ENCODE assay signal across 17 cellular contexts in the genomic region with DNA sequence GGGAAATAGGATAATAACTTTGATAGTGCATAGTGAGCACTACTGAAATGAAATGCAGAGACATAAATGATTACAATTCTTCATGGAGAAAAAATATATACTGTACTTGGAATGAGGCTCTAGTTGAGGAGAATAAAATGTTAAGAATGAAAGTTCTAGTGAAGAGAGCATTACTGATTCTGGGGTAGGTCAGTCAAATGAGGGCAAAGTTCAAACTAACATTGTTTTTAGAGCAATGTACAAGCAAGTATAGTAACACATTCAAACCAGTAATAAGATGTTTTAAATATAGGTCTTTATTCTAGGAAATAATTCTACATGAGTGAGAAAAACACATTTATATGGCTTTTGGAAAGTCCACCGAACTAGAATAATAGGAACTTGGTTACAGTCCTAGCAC.
DNase-seq lines count a peak whose midpoint lies in the region; ATAC-seq and TF ChIP-seq lines count a peak whose summit lies in the region.
"Had no signal": no experiment of that assay in that cellular context is flagged by ENCODE, and none has a peak within 500 bp of the region (broad histone marks: within the 10 kb centered on the region; RNA-seq: fewer than 3 reads in every experiment).

No MANE protein-coding gene starts in this region.

- no peak overlapping the region for H3K4me2 ChIP-seq in OCI-LY7 (ENCODE audit: low read length)

- no peaks in the 10 kb centered on the region for H3K27me3 Mint-ChIP-seq in MCF 10A (ENCODE audit: insufficient read depth, unreplicated experiment)
- H3K27me3 Mint-ChIP-seq in activated T-helper 2 cell treated with anti-CD3 and anti-CD28 coated beads, Interferon-gamma antibody, Interleukin-2, Interleukin-4, amounts not matched to agents 10 μg/mL and 5 μg/mL and 100 μg/mL, durations not matched to agents 14 hours and 24 hours and 36 hours (ENCODE audit: low read depth), result no peaks in the 10 kb centered on the region
- H3K27me3 Mint-ChIP-seq: activated CD8-positive, alpha-beta T cell treated with anti-CD3 and anti-CD28 coated beads for 36 hours; CD4-positive, alpha-beta memory T cell had no signal

- H3K4me1 ChIP-seq in breast epithelium, result peaks cover 0 to 4% of the 10 kb centered on the region in 2 donors
- H3K4me1 ChIP-seq in right lobe of liver, result peaks cover 0 to 20% (median 5%) of the 10 kb centered on the region in 4 donors
- H3K4me1 ChIP-seq in OCI-LY7 (ENCODE audit: insufficient read depth, low read length, poor library complexity, severe bottlenecking), result no peaks in the 10 kb centered on the region
- H3K4me1 ChIP-seq: gastrocnemius medialis had no signal

- TF ChIP-seq POLR2A in breast epithelium (IDR thresholded peaks at IDR 0.05) (no peak), right lobe of liver (IDR thresholded peaks at IDR 0.05) (no peak)

- H3K36me3 Mint-ChIP-seq in MCF 10A (ENCODE audit: insufficient read depth, unreplicated experiment), result peaks cover 19% of the 10 kb centered on the region
- peaks cover 78% of the 10 kb centered on the region for H3K36me3 Mint-ChIP-seq in activated T-helper 2 cell treated with anti-CD3 and anti-CD28 coated beads, Interferon-gamma antibody, Interleukin-2, Interleukin-4, amounts not matched to agents 10 μg/mL and 5 μg/mL and 100 μg/mL, durations not matched to agents 14 hours and 24 hours and 36 hours (ENCODE audit: low read depth)

- no peak for DNase-seq in MCF 10A (ENCODE audit: unreplicated experiment)
- DNase-seq in breast epithelium (ENCODE audit: low spot score in 2 of 2), result no peak
- no peak for DNase-seq in activated T-helper 2 cell treated with anti-CD3 and anti-CD28 coated beads, Interferon-gamma antibody, Interleukin-2, Interleukin-4, amounts not matched to agents 10 μg/mL and 5 μg/mL and 100 μg/mL, durations not matched to agents 14 hours and 24 hours and 36 hours (ENCODE audit: low spot score)
- DNase-seq in right lobe of liver, result no peak
- no peak for DNase-seq in OCI-LY7 (ENCODE audit: low spot score)
- no peak for DNase-seq in medulla oblongata (ENCODE audit: extremely low spot score)
- no peak for DNase-seq in stimulated activated naive CD4-positive, alpha-beta T cell treated with Interleukin-2 at 50 U/mL for 16 hours (lab: John Stamatoyannopoulos, UW)
- no peak for DNase-seq in dorsolateral prefrontal cortex
- DNase-seq: activated CD8-positive, alpha-beta T cell treated with anti-CD3 and anti-CD28 coated beads for 36 hours; CD4-positive, alpha-beta memory T cell; erythroblast; gastrocnemius medialis; Kasumi-1; NCI-H1105 treated with DMSO at 0.1 percent for 48 hours; NCI-H2107; NCI-H510A treated with DMSO at 0.1 percent for 48 hours had no signal

- TF ChIP-seq CTCF in MCF 10A (IDR thresholded peaks at IDR 0.05; ENCODE audit: unreplicated experiment), result no peak
- no peak for TF ChIP-seq CTCF in breast epithelium (IDR thresholded peaks at IDR 0.05)
- no peak for TF ChIP-seq CTCF in right lobe of liver (IDR thresholded peaks at IDR 0.05)
- no peak for TF ChIP-seq CTCF in OCI-LY7 (conservative IDR thresholded peaks at IDR 0.05; ENCODE audit: low read length)
- TF ChIP-seq CTCF in dorsolateral prefrontal cortex (IDR thresholded peaks at IDR 0.05 in 54 of 56, conservative IDR thresholded peaks at IDR 0.05 in 2 of 56; ENCODE audit: low read depth in 1 of 56, partially characterized antibody in 56 of 56), result no peak

- peak overlapping the region; percentile 89 for H3K27ac Mint-ChIP-seq in MCF 10A (ENCODE audit: low read depth, unreplicated experiment)
- H3K27ac Mint-ChIP-seq in activated T-helper 2 cell treated with anti-CD3 and anti-CD28 coated beads, Interferon-gamma antibody, Interleukin-2, Interleukin-4, amounts not matched to agents 10 μg/mL and 5 μg/mL and 100 μg/mL, durations not matched to agents 14 hours and 24 hours and 36 hours, result peak overlapping the region; percentile 61
- H3K27ac Mint-ChIP-seq: activated CD8-positive, alpha-beta T cell treated with anti-CD3 and anti-CD28 coated beads for 36 hours had no signal

- H3K36me3 ChIP-seq in breast epithelium, result no peaks in the 10 kb centered on the region
- H3K36me3 ChIP-seq in right lobe of liver, result no peaks in the 10 kb centered on the region
- peaks cover 4% of the 10 kb centered on the region; the same call in 1 of the 2 replicates for H3K36me3 ChIP-seq in OCI-LY7 (ENCODE audit: insufficient read depth, low read length)
- H3K36me3 ChIP-seq: gastrocnemius medialis, thoracic aorta had no signal

- H3K4me1 Mint-ChIP-seq in MCF 10A (ENCODE audit: insufficient read depth, unreplicated experiment), result peaks cover 50% of the 10 kb centered on the region
- H3K4me1 Mint-ChIP-seq in activated T-helper 2 cell treated with anti-CD3 and anti-CD28 coated beads, Interferon-gamma antibody, Interleukin-2, Interleukin-4, amounts not matched to agents 10 μg/mL and 5 μg/mL and 100 μg/mL, durations not matched to agents 14 hours and 24 hours and 36 hours (ENCODE audit: low read depth), result peaks cover 53% of the 10 kb centered on the region

- CTCF ChIA-PET in MCF 10A (lab: Yijun Ruan, JAX) (no interaction called here), OCI-LY7 (lab: Charles Lee; ENCODE audit: unreplicated experiment) (no interaction called here)

- H3K27me3 ChIP-seq in breast epithelium (no peaks in the 10 kb centered on the region), right lobe of liver (no peaks in the 10 kb centered on the region), dorsolateral prefrontal cortex (no peaks in the 10 kb centered on the region)
- H3K27me3 ChIP-seq: gastrocnemius medialis had no signal

- WGBS in right lobe of liver (ENCODE audit: insufficient coverage, low coverage, low lambda C conversion rate, missing lambda C conversion rate), result 50% methylated on average over 1 of the region's 1 CpG

- H3K9me2 ChIP-seq in OCI-LY7 (ENCODE audit: insufficient read depth, low read length), result no peaks in the 10 kb centered on the region

- no peaks in the 10 kb centered on the region for H3K9me3 Mint-ChIP-seq in MCF 10A (ENCODE audit: unreplicated experiment)
- peaks cover 5% of the 10 kb centered on the region for H3K9me3 Mint-ChIP-seq in activated T-helper 2 cell treated with anti-CD3 and anti-CD28 coated beads, Interferon-gamma antibody, Interleukin-2, Interleukin-4, amounts not matched to agents 10 μg/mL and 5 μg/mL and 100 μg/mL, durations not matched to agents 14 hours and 24 hours and 36 hours
- H3K9me3 Mint-ChIP-seq: activated CD8-positive, alpha-beta T cell treated with anti-CD3 and anti-CD28 coated beads for 36 hours had no signal

- H3K4me3 Mint-ChIP-seq in MCF 10A (ENCODE audit: unreplicated experiment), result no peak overlapping the region
- no peak overlapping the region for H3K4me3 Mint-ChIP-seq in activated T-helper 2 cell treated with anti-CD3 and anti-CD28 coated beads, Interferon-gamma antibody, Interleukin-2, Interleukin-4, amounts not matched to agents 10 μg/mL and 5 μg/mL and 100 μg/mL, durations not matched to agents 14 hours and 24 hours and 36 hours (ENCODE audit: low read depth)
- H3K4me3 Mint-ChIP-seq: activated CD8-positive, alpha-beta T cell treated with anti-CD3 and anti-CD28 coated beads for 36 hours; CD4-positive, alpha-beta memory T cell had no signal

- BruUV-seq in MCF 10A (replicated peaks; lab: Mats Ljungman, UMichigan) (no TSS peak), OCI-LY7 (replicated peaks; lab: Mats Ljungman, UMichigan) (no TSS peak)

- intact Hi-C loops in MCF 10A (cut with micrococcal nuclease) (no loop called here), breast epithelium (cut with DNase I; ENCODE audit: low total_unique reads) (no loop called here), right lobe of liver (cut with DNase I) (no loop called here), OCI-LY7 (cut with micrococcal nuclease; ENCODE audit: unreplicated experiment) (no loop called here), dorsolateral prefrontal cortex (cut with DNase I) (no loop called here)
- intact Hi-C loops in activated T-helper 2 cell treated with anti-CD3 and anti-CD28 coated beads, Interferon-gamma antibody, Interleukin-2, Interleukin-4, amounts not matched to agents 10 μg/mL and 5 μg/mL and 100 μg/mL, durations not matched to agents 14 hours and 24 hours and 36 hours (cut with micrococcal nuclease), result loop anchor here (5.0 kb wide), 1 partner anchor 82 kb away; no protein-coding TSS in a partner anchor

- peak; percentile 32 to 61 (median 44) for ATAC-seq in right lobe of liver
- ATAC-seq: activated CD8-positive, alpha-beta T cell treated with anti-CD3 and anti-CD28 coated beads for 36 hours; gastrocnemius medialis had no signal

- H3K9me3 ChIP-seq in breast epithelium (no peaks in the 10 kb centered on the region), right lobe of liver (no peaks in the 10 kb centered on the region), OCI-LY7 (ENCODE audit: low read length) (no peaks in the 10 kb centered on the region)
- H3K9me3 ChIP-seq: gastrocnemius medialis, thoracic aorta had no signal

- H2AFZ ChIP-seq in OCI-LY7 (ENCODE audit: low read length), result no peak overlapping the region

- no peaks in the 10 kb centered on the region for H4K20me1 ChIP-seq in OCI-LY7 (ENCODE audit: insufficient read depth, low read length)

- H3K27ac ChIP-seq in breast epithelium, result no peak overlapping the region
- H3K27ac ChIP-seq in right lobe of liver, result no peak overlapping the region
- no peak overlapping the region for H3K27ac ChIP-seq in OCI-LY7 (ENCODE audit: low read depth, low read length, poor library complexity, severe bottlenecking)
- no peak overlapping the region for H3K27ac ChIP-seq in dorsolateral prefrontal cortex
- H3K27ac ChIP-seq: gastrocnemius medialis, thoracic aorta had no signal

- H3K4me3 ChIP-seq in breast epithelium (no peak overlapping the region), right lobe of liver (no peak overlapping the region), OCI-LY7 (ENCODE audit: low read depth, low read length, poor library complexity, severe bottlenecking) (no peak overlapping the region), dorsolateral prefrontal cortex (no peak overlapping the region)
- H3K4me3 ChIP-seq: gastrocnemius medialis, thoracic aorta had no signal

- no peaks in the 10 kb centered on the region; the same call in 1 of the 2 replicates for H3K79me2 ChIP-seq in OCI-LY7 (ENCODE audit: insufficient read depth, low read depth, low read length)

- POLR2A ChIA-PET in MCF 10A (lab: Yijun Ruan, JAX), result no interaction called here
- POLR2A ChIA-PET in OCI-LY7 (lab: Charles Lee), result no interaction called here
